In the genomic region with DNA sequence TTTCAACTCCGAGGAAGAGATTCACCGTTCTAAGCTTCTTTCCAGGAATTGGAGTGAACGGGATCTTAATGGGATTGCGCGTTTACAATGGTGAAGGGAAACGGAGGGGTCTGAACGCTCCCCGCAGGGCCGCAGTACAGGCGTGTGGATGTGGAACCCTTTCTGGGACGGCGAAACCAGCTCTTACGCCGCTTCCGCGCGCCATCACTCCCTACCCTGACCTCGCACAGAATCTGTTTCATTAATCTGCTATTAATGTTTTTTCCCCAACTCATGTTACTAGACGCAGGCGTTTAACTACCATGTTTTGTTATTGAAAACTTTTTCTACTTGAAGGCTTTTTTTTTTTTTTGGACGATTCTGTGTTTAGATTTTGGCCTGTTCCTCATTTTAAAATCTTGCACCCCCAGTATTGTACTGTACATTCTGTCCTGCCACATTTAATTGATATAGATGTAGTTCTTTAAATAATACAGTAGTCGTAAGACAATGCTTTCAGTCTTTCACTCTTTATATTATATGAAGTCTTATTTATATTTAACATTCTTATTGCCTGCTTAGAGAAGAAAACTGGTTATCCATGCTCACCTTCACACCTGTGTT, we compare ENCODE assay signal across 8 cellular contexts. TPM values are rescaled to one million over a fixed set of nuclear protein-coding genes. Genes with fewer than 3 reads are reported as not detected.
A peak's percentile ranks its signal among the peaks of the same experiment; 100 is the strongest.
DNase-seq lines count a peak whose midpoint lies in the region; ATAC-seq and TF ChIP-seq lines count a peak whose summit lies in the region.

No MANE protein-coding gene starts in this region.

- H3K27me3 ChIP-seq in BJ (ENCODE audit: control insufficient read depth, insufficient read depth, low read length) (no peaks in the 10 kb centered on the region), SJCRH30 (no peaks in the 10 kb centered on the region), mucosa of stomach (ENCODE audit: control insufficient read depth, insufficient read depth, low read length) (no peaks in the 10 kb centered on the region), aorta (ENCODE audit: control insufficient read depth in 1 of 2, insufficient read depth in 2 of 2, low read length in 1 of 2) (no peaks in the 10 kb centered on the region)
- no peaks in the 10 kb centered on the region for H3K27me3 ChIP-seq in effector memory CD4-positive, alpha-beta T cell (replicated peaks; ENCODE audit: control insufficient read depth, insufficient read depth, low read length, poor library complexity, severe bottlenecking)

- intact Hi-C loops in aorta (cut with DNase I): no loop called here

- H3K27ac ChIP-seq in SJCRH30 (peak overlapping the region; percentile 92), aorta (ENCODE audit: low read depth in 1 of 2, low read length in 2 of 2) (peak overlapping the region; percentile 52 to 81)
- H3K27ac ChIP-seq in effector memory CD4-positive, alpha-beta T cell (ENCODE audit: insufficient read depth, low read length, poor library complexity, severe bottlenecking): peak overlapping the region; percentile 84

- ATAC-seq in GM18909 (IDR thresholded peaks at IDR 0.05; ENCODE audit: poor library complexity, unreplicated experiment) (peak; percentile 36), HG03139 (IDR thresholded peaks at IDR 0.05; ENCODE audit: unreplicated experiment) (peak; percentile 23), aorta (ENCODE audit: low FRiP score) (peak; percentile 70)

- WGBS in aorta, 2 donors: 1 to 2% methylated on average over 22 of the region's 22 CpGs

- H3K36me3 ChIP-seq in BJ (ENCODE audit: control insufficient read depth, insufficient read depth, low read length) (no peaks in the 10 kb centered on the region), SJCRH30 (peaks cover 20% of the 10 kb centered on the region), mucosa of stomach (ENCODE audit: control insufficient read depth, insufficient read depth, low read length) (no peaks in the 10 kb centered on the region), aorta (ENCODE audit: control insufficient read depth in 1 of 2, insufficient read depth in 2 of 2, low read length in 1 of 2) (no peaks in the 10 kb centered on the region)
- H3K36me3 ChIP-seq in effector memory CD4-positive, alpha-beta T cell (ENCODE audit: control insufficient read depth, insufficient read depth, low read length): no peaks in the 10 kb centered on the region

- peak overlapping the region; percentile 75 for H3K4me3 ChIP-seq in BJ (ENCODE audit: low read depth, low read length)
- H3K4me3 ChIP-seq in SJCRH30: peak overlapping the region; percentile 62
- peak overlapping the region; percentile 69 for H3K4me3 ChIP-seq in effector memory CD4-positive, alpha-beta T cell (ENCODE audit: insufficient read depth, low read depth, low read length, poor library complexity, severe bottlenecking)
- H3K4me3 ChIP-seq in mucosa of stomach (ENCODE audit: low read length): peak overlapping the region; percentile 80
- H3K4me3 ChIP-seq in aorta (ENCODE audit: low read length in 2 of 2): peak overlapping the region; percentile 27 to 94

- H3K4me1 ChIP-seq in SJCRH30 (peaks cover 15% of the 10 kb centered on the region), mucosa of stomach (ENCODE audit: control insufficient read depth, insufficient read depth, low read length) (peaks cover 7% of the 10 kb centered on the region), aorta (ENCODE audit: control insufficient read depth in 1 of 2, insufficient read depth in 2 of 2, low read length in 2 of 2) (no peaks in the 10 kb centered on the region)
- peaks cover 3% of the 10 kb centered on the region for H3K4me1 ChIP-seq in effector memory CD4-positive, alpha-beta T cell (ENCODE audit: control insufficient read depth, insufficient read depth, low read length, poor library complexity, severe bottlenecking)

- DNase-seq in BJ (ENCODE audit: low read depth): no peak
- DNase-seq in SJCRH30: no peak
- peak in 1 of 3 donors; percentile 9 for DNase-seq in effector memory CD4-positive, alpha-beta T cell
- peak; percentile 44 to 80 for DNase-seq in aorta
- no peak for DNase-seq in central memory CD4-positive, alpha-beta T cell

- no peak for TF ChIP-seq CTCF in BJ (IDR thresholded peaks at IDR 0.05; ENCODE audit: insufficient read depth, low read depth, low read length)

- POLR2A ChIA-PET in BJ (lab: Charles Lee): interaction anchor here (0.6 to 1.1 kb wide), 4 partner anchors 208 to 718 kb away, joined by 3 read pairs; no protein-coding TSS in a partner anchor

- H3K9me3 ChIP-seq in SJCRH30 (replicated peaks) (no peaks in the 10 kb centered on the region), mucosa of stomach (ENCODE audit: control insufficient read depth, low read length) (no peaks in the 10 kb centered on the region), aorta (ENCODE audit: control insufficient read depth, low read length) (no peaks in the 10 kb centered on the region)
- no peaks in the 10 kb centered on the region for H3K9me3 ChIP-seq in effector memory CD4-positive, alpha-beta T cell (ENCODE audit: control insufficient read depth, low read length)

- peak overlapping the region; percentile 97 for H3K9ac ChIP-seq in mucosa of stomach (ENCODE audit: low read length)

- CTCF ChIA-PET in BJ (lab: Yijun Ruan, JAX): interaction anchor here (0.8 to 2.1 kb wide), 6 partner anchors 12 to 724 kb away, joined by 3 to 10 read pairs (median 6); no protein-coding TSS in a partner anchor

RNA-seq across cellular contexts. Expression of a gene that starts 0.7 kb away (rescaled TPM):
- polyA plus RNA-seq in BJ (2011; rRNA removed): 7.8 and 9.2 TPM in 2 replicates
- 8.3 and 13.1 TPM in 2 replicates for polyA minus RNA-seq in BJ (2011; rRNA and poly(A)+ RNA removed)
- total RNA-seq in SJCRH30 (2014; rRNA removed; shearing (Covaris generic)): 10.3 and 15.8 TPM in 2 replicates
- total RNA-seq in aorta: 1 to 10 TPM; 6.8 to 9.4 TPM
- 1 to 10 TPM; 2.3 to 4.8 TPM for polyA plus RNA-seq in aorta

RNA-seq across cellular contexts. Expression of a gene that starts 50.3 kb away (rescaled TPM):
- polyA plus RNA-seq in BJ (2011; rRNA removed) (1.5 and 2.0 TPM in 2 replicates), aorta (1 to 10 TPM; 1.0 to 1.5 TPM)
- 5.5 and 5.6 TPM in 2 replicates for polyA minus RNA-seq in BJ (2011; rRNA and poly(A)+ RNA removed)
- 46.1 and 50.5 TPM in 2 replicates for total RNA-seq in SJCRH30 (2014; rRNA removed; shearing (Covaris generic))
- 1 to 10 TPM; 2.3 to 5.4 TPM for total RNA-seq in aorta

Comparison
In these comparisons a context has a peak if more than half of its experiments do, and no peak if none do; other contexts are left out.
1. DNase-seq: peak in aorta (2 of 2); none in BJ (single experiment), SJCRH30 (0 of 2) and central memory CD4-positive, alpha-beta T cell (single experiment).
2. Peak in every context shown above with its lines, with median percentiles within 50 percentile points of each other: H3K4me3 ChIP-seq, ATAC-seq and H3K27ac ChIP-seq.